Comparison of ENCODE assay signal across 27 cellular contexts in genomic region chr7:138205614-138206150, GRCh38.
A peak's percentile ranks its signal among the peaks of the same experiment; 100 is the strongest.
DNase-seq lines count a peak whose midpoint lies in the region; TF ChIP-seq lines count a peak whose summit lies in the region.
"Had no signal": no experiment of that assay in that cellular context is flagged by ENCODE, and none has a peak within 500 bp of the region (broad histone marks: within the 10 kb centered on the region; RNA-seq: fewer than 3 reads in every experiment).

No MANE protein-coding gene starts in this region.

- H3K4me1 ChIP-seq in HAP-1, result peaks cover 42% of the 10 kb centered on the region
- no peaks in the 10 kb centered on the region for H3K4me1 ChIP-seq in mesendoderm (ENCODE audit: control insufficient read depth, low read depth, low read length)
- H3K4me1 ChIP-seq in effector memory CD4-positive, alpha-beta T cell (ENCODE audit: control insufficient read depth, insufficient read depth, low read length, poor library complexity, severe bottlenecking), result no peaks in the 10 kb centered on the region
- H3K4me1 ChIP-seq: adrenal gland, left lung had no signal

- no peak overlapping the region for H4K8ac ChIP-seq in mesendoderm (ENCODE audit: low read depth, low read length)

- no peak overlapping the region for H2BK5ac ChIP-seq in mesendoderm (ENCODE audit: low read length)

- no peaks in the 10 kb centered on the region for H3K9me3 Mint-ChIP-seq in glutamatergic neuron (ENCODE audit: unreplicated experiment)
- no peaks in the 10 kb centered on the region for H3K9me3 Mint-ChIP-seq in activated T-helper 2 cell treated with anti-CD3 and anti-CD28 coated beads, Interferon-gamma antibody, Interleukin-2, Interleukin-4, amounts not matched to agents 10 μg/mL and 5 μg/mL and 100 μg/mL, durations not matched to agents 14 hours and 24 hours and 36 hours
- H3K9me3 Mint-ChIP-seq: activated naive CD4-positive, alpha-beta T cell treated with anti-CD3 and anti-CD28 coated beads, Interleukin-2, amount 10 ng/mL, durations not matched to agents 7 days and 5 days; CD4-positive, alpha-beta memory T cell; T-helper 2 cell treated with Interferon-gamma antibody and Interleukin-4, amounts not matched to agents 5 μg/mL and 100 μg/mL, for 36 hours had no signal

- peak overlapping the region; percentile 56 for H2BK120ac ChIP-seq in mesendoderm (ENCODE audit: low read depth, low read length)

- H3K27me3 ChIP-seq in HAP-1 (ENCODE audit: low read depth) (no peaks in the 10 kb centered on the region), mesendoderm (ENCODE audit: insufficient read depth, low read length, poor library complexity) (no peaks in the 10 kb centered on the region)
- no peaks in the 10 kb centered on the region for H3K27me3 ChIP-seq in effector memory CD4-positive, alpha-beta T cell (replicated peaks; ENCODE audit: control insufficient read depth, insufficient read depth, low read length, poor library complexity, severe bottlenecking)
- H3K27me3 ChIP-seq: adrenal gland, left lung, MG63, neutrophil had no signal

- TF ChIP-seq CTCF in astrocyte of the cerebellum (IDR thresholded peaks at IDR 0.05; ENCODE audit: low read depth, low read length, missing control alignments), result no peak
- TF ChIP-seq CTCF in glutamatergic neuron (IDR thresholded peaks at IDR 0.05; ENCODE audit: partially characterized antibody, unreplicated experiment), result no peak

- H3K4me1 Mint-ChIP-seq in glutamatergic neuron (ENCODE audit: low read depth, unreplicated experiment), result peaks cover 7% of the 10 kb centered on the region
- H3K4me1 Mint-ChIP-seq in activated T-helper 2 cell treated with anti-CD3 and anti-CD28 coated beads, Interferon-gamma antibody, Interleukin-2, Interleukin-4, amounts not matched to agents 10 μg/mL and 5 μg/mL and 100 μg/mL, durations not matched to agents 14 hours and 24 hours and 36 hours (ENCODE audit: low read depth), result no peaks in the 10 kb centered on the region
- H3K4me1 Mint-ChIP-seq: activated naive CD4-positive, alpha-beta T cell treated with anti-CD3 and anti-CD28 coated beads, Interleukin-2, amount 10 ng/mL, durations not matched to agents 7 days and 5 days had no signal

- no peak overlapping the region for H2AK5ac ChIP-seq in mesendoderm (ENCODE audit: low read length)

- no peak overlapping the region for H3K18ac ChIP-seq in mesendoderm (ENCODE audit: low read length)

- H3K23ac ChIP-seq in mesendoderm (ENCODE audit: low read length), result no peak overlapping the region

- H3K9me3 ChIP-seq in HAP-1, result 0 out of 2 replicates have a peak, but pooled peaks cover 2% of the 10 kb centered on the region
- no peaks in the 10 kb centered on the region for H3K9me3 ChIP-seq in effector memory CD4-positive, alpha-beta T cell (ENCODE audit: control insufficient read depth, low read length)
- H3K9me3 ChIP-seq: adrenal gland, MG63, neutrophil had no signal

- H2BK15ac ChIP-seq in mesendoderm (replicated peaks; ENCODE audit: low read depth), result no peak overlapping the region

- no peak overlapping the region for H4K5ac ChIP-seq in mesendoderm (ENCODE audit: low read length)

- WGBS in mesendoderm (ENCODE audit: extremely low coverage, insufficient coverage, low lambda C conversion rate), result no CpG with 5 or more reads among the region's 2 CpGs

- no peaks in the 10 kb centered on the region for H3K79me2 ChIP-seq in mesendoderm (ENCODE audit: control insufficient read depth, insufficient read depth, low read length)

- H3K36me3 ChIP-seq in HAP-1 (replicated peaks), result no peaks in the 10 kb centered on the region
- no peaks in the 10 kb centered on the region for H3K36me3 ChIP-seq in mesendoderm (ENCODE audit: control insufficient read depth, insufficient read depth, low read length)
- no peaks in the 10 kb centered on the region for H3K36me3 ChIP-seq in effector memory CD4-positive, alpha-beta T cell (ENCODE audit: control insufficient read depth, insufficient read depth, low read length)
- H3K36me3 ChIP-seq: adrenal gland, left lung, MG63, neutrophil had no signal

- intact Hi-C loops in activated T-helper 2 cell treated with anti-CD3 and anti-CD28 coated beads, Interferon-gamma antibody, Interleukin-2, Interleukin-4, amounts not matched to agents 10 μg/mL and 5 μg/mL and 100 μg/mL, durations not matched to agents 14 hours and 24 hours and 36 hours (cut with micrococcal nuclease), result no loop called here

- H3K27ac ChIP-seq in mesendoderm (ENCODE audit: low read depth, low read length), result no peak overlapping the region
- no peak overlapping the region for H3K27ac ChIP-seq in effector memory CD4-positive, alpha-beta T cell (ENCODE audit: insufficient read depth, low read length, poor library complexity, severe bottlenecking)
- H3K27ac ChIP-seq: adrenal gland, epithelial cell of prostate, left lung, neutrophil had no signal

- in situ Hi-C loops in HAP-1 (cut with MboI; ENCODE audit: low sequenced_read_pairs), result no loop called here
- in situ Hi-C loops in astrocyte of the cerebellum (cut with HindIII; ENCODE audit: low sequenced_read_pairs), result no loop called here

- peak overlapping the region; percentile 11 for H3K27ac Mint-ChIP-seq in glutamatergic neuron (ENCODE audit: unreplicated experiment)
- no peak overlapping the region for H3K27ac Mint-ChIP-seq in activated T-helper 2 cell treated with anti-CD3 and anti-CD28 coated beads, Interferon-gamma antibody, Interleukin-2, Interleukin-4, amounts not matched to agents 10 μg/mL and 5 μg/mL and 100 μg/mL, durations not matched to agents 14 hours and 24 hours and 36 hours
- H3K27ac Mint-ChIP-seq: activated CD8-positive, alpha-beta T cell treated with anti-CD3 and anti-CD28 coated beads, Interleukin-2, amount 10 ng/mL, durations not matched to agents 7 days and 5 days; activated naive CD4-positive, alpha-beta T cell treated with anti-CD3 and anti-CD28 coated beads, Interleukin-2, amount 10 ng/mL, durations not matched to agents 7 days and 5 days; CD4-positive, alpha-beta memory T cell; T-helper 2 cell treated with Interferon-gamma antibody and Interleukin-4, amounts not matched to agents 5 μg/mL and 100 μg/mL, for 36 hours had no signal

- no peak overlapping the region for H3K56ac ChIP-seq in mesendoderm (ENCODE audit: low read length)

- H3K4me3 ChIP-seq in HAP-1, result no peak overlapping the region
- no peak overlapping the region for H3K4me3 ChIP-seq in astrocyte of the cerebellum (ENCODE audit: low read depth, low read length)
- no peak overlapping the region for H3K4me3 ChIP-seq in mesendoderm (ENCODE audit: low read length)
- H3K4me3 ChIP-seq in effector memory CD4-positive, alpha-beta T cell (ENCODE audit: insufficient read depth, low read depth, low read length, poor library complexity, severe bottlenecking), result no peak overlapping the region
- H3K4me3 ChIP-seq: adrenal gland, left lung, MG63 had no signal

- no peak overlapping the region for H3K4me3 Mint-ChIP-seq in glutamatergic neuron (ENCODE audit: unreplicated experiment)
- H3K4me3 Mint-ChIP-seq in activated T-helper 2 cell treated with anti-CD3 and anti-CD28 coated beads, Interferon-gamma antibody, Interleukin-2, Interleukin-4, amounts not matched to agents 10 μg/mL and 5 μg/mL and 100 μg/mL, durations not matched to agents 14 hours and 24 hours and 36 hours (ENCODE audit: low read depth), result no peak overlapping the region
- H3K4me3 Mint-ChIP-seq: activated CD8-positive, alpha-beta T cell treated with anti-CD3 and anti-CD28 coated beads, Interleukin-2, amount 10 ng/mL, durations not matched to agents 7 days and 5 days; activated naive CD4-positive, alpha-beta T cell treated with anti-CD3 and anti-CD28 coated beads, Interleukin-2, amount 10 ng/mL, durations not matched to agents 7 days and 5 days; brain; CD4-positive, alpha-beta memory T cell; T-helper 2 cell treated with Interferon-gamma antibody and Interleukin-4, amounts not matched to agents 5 μg/mL and 100 μg/mL, for 36 hours had no signal

- no peaks in the 10 kb centered on the region for H3K36me3 Mint-ChIP-seq in glutamatergic neuron (ENCODE audit: unreplicated experiment)
- no peaks in the 10 kb centered on the region for H3K36me3 Mint-ChIP-seq in activated T-helper 2 cell treated with anti-CD3 and anti-CD28 coated beads, Interferon-gamma antibody, Interleukin-2, Interleukin-4, amounts not matched to agents 10 μg/mL and 5 μg/mL and 100 μg/mL, durations not matched to agents 14 hours and 24 hours and 36 hours (ENCODE audit: low read depth)
- H3K36me3 Mint-ChIP-seq: activated naive CD4-positive, alpha-beta T cell treated with anti-CD3 and anti-CD28 coated beads, Interleukin-2, amount 10 ng/mL, durations not matched to agents 7 days and 5 days; brain; CD4-positive, alpha-beta memory T cell had no signal

- no peaks in the 10 kb centered on the region for H3K27me3 Mint-ChIP-seq in glutamatergic neuron (ENCODE audit: unreplicated experiment)
- peaks cover 1% of the 10 kb centered on the region for H3K27me3 Mint-ChIP-seq in activated T-helper 2 cell treated with anti-CD3 and anti-CD28 coated beads, Interferon-gamma antibody, Interleukin-2, Interleukin-4, amounts not matched to agents 10 μg/mL and 5 μg/mL and 100 μg/mL, durations not matched to agents 14 hours and 24 hours and 36 hours (ENCODE audit: low read depth)
- H3K27me3 Mint-ChIP-seq: activated naive CD4-positive, alpha-beta T cell treated with anti-CD3 and anti-CD28 coated beads, Interleukin-2, amount 10 ng/mL, durations not matched to agents 7 days and 5 days; brain had no signal

- H3K4me2 ChIP-seq in mesendoderm (ENCODE audit: low read length), result no peak overlapping the region

- H3K79me1 ChIP-seq in mesendoderm (ENCODE audit: low read length), result no peaks in the 10 kb centered on the region

- peak; percentile 41 to 79 for DNase-seq in HAP-1 (ENCODE audit: low spot score in 2 of 2)
- DNase-seq in astrocyte of the cerebellum (ENCODE audit: low read depth), result peak; percentile 32
- DNase-seq in glutamatergic neuron, result no peak
- DNase-seq in mesendoderm, result no peak
- no peak for DNase-seq in effector memory CD4-positive, alpha-beta T cell
- no peak for DNase-seq in AG20443 (ENCODE audit: low spot score)
- DNase-seq in activated T-helper 2 cell treated with anti-CD3 and anti-CD28 coated beads, Interferon-gamma antibody, Interleukin-2, Interleukin-4, amounts not matched to agents 10 μg/mL and 5 μg/mL and 100 μg/mL, durations not matched to agents 14 hours and 24 hours and 36 hours (ENCODE audit: low spot score), result no peak
- DNase-seq: activated CD4-positive, alpha-beta T cell treated with anti-CD3 and anti-CD28 coated beads for 1 hour; activated CD8-positive, alpha-beta T cell treated with anti-CD3 and anti-CD28 coated beads, Interleukin-2, amount 10 ng/mL, durations not matched to agents 7 days and 5 days; activated naive CD4-positive, alpha-beta T cell treated with anti-CD3 and anti-CD28 coated beads, Interleukin-2, amount 10 ng/mL, durations not matched to agents 7 days and 5 days; adrenal gland; CD4-positive, alpha-beta memory T cell; head of caudate nucleus; KG1; left lung; NCI-H1417; NCI-H2107; NCI-H446 treated with DMSO at 0.1 percent for 48 hours; NCI-H774; right cardiac atrium; stimulated activated CD4-positive, alpha-beta T cell treated with anti-CD3 and anti-CD28 coated beads, Interleukin-1b, Interleukin-23, amount 100 ng/mL, for 48 hours; stimulated activated naive CD8-positive, alpha-beta T cell treated with anti-CD3 and anti-CD28 coated beads, Interleukin-15, Interleukin-2, amounts not matched to agents 100 U/mL and 50 U/mL, for 24 hours had no signal

- H3K4ac ChIP-seq in mesendoderm (ENCODE audit: low read depth, low read length), result no peak overlapping the region

- no peak overlapping the region for H3K9ac ChIP-seq in mesendoderm (ENCODE audit: low read length)

Comparison
In these comparisons a context has a peak if more than half of its experiments do, and no peak if none do; other contexts are left out.
1. DNase-seq: peak in HAP-1 (2 of 2) and astrocyte of the cerebellum (single experiment); none in glutamatergic neuron (single experiment), mesendoderm (single experiment), effector memory CD4-positive, alpha-beta T cell (0 of 3), AG20443 (single experiment) and activated T-helper 2 cell treated with anti-CD3 and anti-CD28 coated beads, Interferon-gamma antibody, Interleukin-2, Interleukin-4, amounts not matched to agents 10 μg/mL and 5 μg/mL and 100 μg/mL, durations not matched to agents 14 hours and 24 hours and 36 hours (single experiment).